In the genomic region with DNA sequence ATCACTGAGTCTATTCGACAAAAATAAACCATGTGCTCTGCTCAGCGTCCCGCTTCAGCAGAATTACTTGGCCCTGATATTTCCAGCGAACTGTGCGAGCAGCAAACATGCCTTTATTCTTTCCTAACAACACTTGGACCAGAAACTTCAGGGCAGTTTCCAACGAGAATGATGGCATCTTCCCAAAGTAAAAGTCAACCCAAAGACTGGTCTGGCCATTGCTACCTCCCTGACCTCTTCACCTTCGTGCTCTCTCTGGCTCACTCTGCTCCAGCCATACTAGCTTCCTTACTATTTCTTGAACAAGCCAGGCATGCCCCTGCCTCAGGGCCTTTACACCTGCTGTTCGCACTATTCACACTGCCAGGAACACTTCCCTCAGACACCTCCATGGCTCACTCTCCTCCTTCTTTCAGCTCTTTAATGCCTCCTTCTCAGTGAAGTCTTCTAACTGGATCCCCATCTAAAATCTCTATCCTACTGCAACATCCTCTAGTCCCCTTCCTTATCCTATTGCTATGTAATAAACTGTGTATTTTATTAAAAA, we compare ENCODE assay signal across 18 cellular contexts. TPM values are rescaled to one million over a fixed set of nuclear protein-coding genes. Genes with fewer than 3 reads are reported as not detected.
A peak's percentile ranks its signal among the peaks of the same experiment; 100 is the strongest.
DNase-seq lines count a peak whose midpoint lies in the region; ATAC-seq and TF ChIP-seq lines count a peak whose summit lies in the region.
"Had no signal": no experiment of that assay in that cellular context is flagged by ENCODE, and none has a peak within 500 bp of the region (broad histone marks: within the 10 kb centered on the region; RNA-seq: fewer than 3 reads in every experiment).

No MANE protein-coding gene starts in this region.

- no peak for TF ChIP-seq POLR2A in gastrocnemius medialis (IDR thresholded peaks at IDR 0.05)

- H3K4me1 Mint-ChIP-seq in dendritic cell treated with granulocyte-macrophage colony-stimulating factor and Interleukin-4, amounts not matched to agents 40 ng/mL and 50 ng/mL, for 4 days (ENCODE audit: low read depth), result peaks cover 57% of the 10 kb centered on the region
- H3K4me1 Mint-ChIP-seq in immature natural killer cell, result no peaks in the 10 kb centered on the region
- H3K4me1 Mint-ChIP-seq: CD4-positive, CD25-positive, alpha-beta regulatory T cell; CD8-positive, alpha-beta memory T cell had no signal

- in situ Hi-C loops in gastrocnemius medialis (cut with MboI; ENCODE audit: low sequenced_read_pairs in 4 of 4), result no loop called here

- no peak for TF ChIP-seq CTCF in gastrocnemius medialis (IDR thresholded peaks at IDR 0.05 in 4 of 5, conservative IDR thresholded peaks at IDR 0.05 in 1 of 5)

- H3K27ac Mint-ChIP-seq in dendritic cell treated with granulocyte-macrophage colony-stimulating factor and Interleukin-4, amounts not matched to agents 40 ng/mL and 50 ng/mL, for 4 days, result peak overlapping the region; percentile 81
- no peak overlapping the region for H3K27ac Mint-ChIP-seq in immature natural killer cell
- H3K27ac Mint-ChIP-seq: CD8-positive, alpha-beta memory T cell; IgD-negative memory B cell had no signal

- H3K9me3 ChIP-seq in BLaER1 treated with 17β-estradiol and CSF1 and Interleukin-3, amounts not matched to agents 10 nM and 100 nM (replicated peaks in 1 of 11), result no peaks in the 10 kb centered on the region
- no peaks in the 10 kb centered on the region for H3K9me3 ChIP-seq in gastrocnemius medialis

- no peak overlapping the region for H3K4me3 ChIP-seq in BLaER1 treated with 17β-estradiol and CSF1 and Interleukin-3, amounts not matched to agents 10 nM and 100 nM
- no peak overlapping the region for H3K4me3 ChIP-seq in gastrocnemius medialis

- H4K20me1 ChIP-seq in BLaER1 treated with 17β-estradiol and CSF1 and Interleukin-3, amounts not matched to agents 10 nM and 100 nM, result peaks cover 0 to 9% (median 3%) of the 10 kb centered on the region in 11 experiments; a peak in 8 of 22 replicates

- no peaks in the 10 kb centered on the region for H3K36me3 ChIP-seq in BLaER1 treated with 17β-estradiol and CSF1 and Interleukin-3, amounts not matched to agents 10 nM and 100 nM
- no peaks in the 10 kb centered on the region for H3K36me3 ChIP-seq in gastrocnemius medialis

- H3K9me3 Mint-ChIP-seq in dendritic cell treated with granulocyte-macrophage colony-stimulating factor and Interleukin-4, amounts not matched to agents 40 ng/mL and 50 ng/mL, for 4 days, result no peaks in the 10 kb centered on the region
- no peaks in the 10 kb centered on the region for H3K9me3 Mint-ChIP-seq in immature natural killer cell
- H3K9me3 Mint-ChIP-seq: CD8-positive, alpha-beta memory T cell; IgD-negative memory B cell had no signal

- H3K27me3 ChIP-seq in BLaER1 treated with 17β-estradiol and CSF1 and Interleukin-3, amounts not matched to agents 10 nM and 100 nM, result peaks cover 20 to 29% (median 25%) of the 10 kb centered on the region in 11 experiments
- H3K27me3 ChIP-seq in gastrocnemius medialis, result no peaks in the 10 kb centered on the region

- H3K27ac ChIP-seq in BLaER1 treated with 17β-estradiol and CSF1 and Interleukin-3, amounts not matched to agents 10 nM and 100 nM, result peak overlapping the region in 10 of 11 experiments; percentile 48 to 88 (median 82); a peak in 19 of 22 replicates
- H3K27ac ChIP-seq in gastrocnemius medialis, result peak overlapping the region; percentile 18 to 62 (median 56)

- 0 out of 22 replicates have a peak overlapping the region, but pooled peaks of 2 of the 11 experiments have one; percentile 36 to 38 for H3K9ac ChIP-seq in BLaER1 treated with 17β-estradiol and CSF1 and Interleukin-3, amounts not matched to agents 10 nM and 100 nM

- ATAC-seq in gastrocnemius medialis (no peak), HG02610 (IDR thresholded peaks at IDR 0.05; ENCODE audit: unreplicated experiment) (no peak)
- ATAC-seq: HCT116, HepG2 had no signal

- H3K4me1 ChIP-seq in BLaER1 treated with 17β-estradiol and CSF1 and Interleukin-3, amounts not matched to agents 10 nM and 100 nM, result peaks cover 34 to 52% (median 47%) of the 10 kb centered on the region in 10 experiments
- H3K4me1 ChIP-seq in gastrocnemius medialis, result peaks cover 39 to 76% of the 10 kb centered on the region in 2 donors

- H3K4me3 Mint-ChIP-seq in dendritic cell treated with granulocyte-macrophage colony-stimulating factor and Interleukin-4, amounts not matched to agents 40 ng/mL and 50 ng/mL, for 4 days, result peak overlapping the region; percentile 64
- H3K4me3 Mint-ChIP-seq in immature natural killer cell, result no peak overlapping the region
- H3K4me3 Mint-ChIP-seq: CD4-positive, CD25-positive, alpha-beta regulatory T cell; CD8-positive, alpha-beta memory T cell; IgD-negative memory B cell had no signal

- H3K36me3 Mint-ChIP-seq in dendritic cell treated with granulocyte-macrophage colony-stimulating factor and Interleukin-4, amounts not matched to agents 40 ng/mL and 50 ng/mL, for 4 days (ENCODE audit: low read depth), result peaks cover 21% of the 10 kb centered on the region
- no peaks in the 10 kb centered on the region for H3K36me3 Mint-ChIP-seq in immature natural killer cell
- H3K36me3 Mint-ChIP-seq: IgD-negative memory B cell had no signal

- peak overlapping the region in 10 of 11 experiments; percentile 33 to 77 (median 64); a peak in 18 of 22 replicates for H3K4me2 ChIP-seq in BLaER1 treated with 17β-estradiol and CSF1 and Interleukin-3, amounts not matched to agents 10 nM and 100 nM

- H3K27me3 Mint-ChIP-seq in dendritic cell treated with granulocyte-macrophage colony-stimulating factor and Interleukin-4, amounts not matched to agents 40 ng/mL and 50 ng/mL, for 4 days, result no peaks in the 10 kb centered on the region
- peaks cover 0 to 4% (median 1%) of the 10 kb centered on the region in 3 donors for H3K27me3 Mint-ChIP-seq in immature natural killer cell (ENCODE audit: low read depth in 3 of 3)
- H3K27me3 Mint-ChIP-seq: IgD-negative memory B cell had no signal

- DNase-seq in gastrocnemius medialis (no peak), immature natural killer cell (no peak), Kasumi-1 (lab: John Stamatoyannopoulos, UW) (no peak), activated T-cell treated with anti-CD3 and anti-CD28 coated beads for 4 hours (no peak)
- DNase-seq: 8988T; C1 segment of cervical spinal cord; CD4-positive, CD25-positive, alpha-beta regulatory T cell; CD8-positive, alpha-beta memory T cell; COR-L47; GDM1; GOT3; H7 had no signal

- intact Hi-C loops in dendritic cell treated with granulocyte-macrophage colony-stimulating factor and Interleukin-4, amounts not matched to agents 40 ng/mL and 50 ng/mL, for 4 days (cut with micrococcal nuclease), result no loop called here
- intact Hi-C loops in gastrocnemius medialis (cut with DNase I; ENCODE audit: low total_unique reads), result no loop called here

RNA-seq across cellular contexts. Expression of gene HOMER2, which starts 6.3 kb away (rescaled TPM):
- total RNA-seq in gastrocnemius medialis, result 100 to 1,000 TPM in 2 of 4 donors, 10 to 100 TPM in 2; 51.6 to 132 (median 94.5) TPM
- 1 to 10 TPM in 2 of 3 donors, not detected in 1; 3.4 to 3.5 TPM for polyA plus RNA-seq in immature natural killer cell

RNA-seq across cellular contexts. Expression of gene RAMAC, which starts 39.8 kb away (rescaled TPM):
- 10 to 100 TPM; 16.4 to 28.0 (median 23.7) TPM for total RNA-seq in gastrocnemius medialis
- polyA plus RNA-seq in immature natural killer cell, result 10 to 100 TPM; 37.8 to 75.7 (median 52.6) TPM
